ENCODE assay signal across 15 cellular contexts in genomic region chr3:129304141-129304540, GRCh38. TPM values are rescaled to one million over a fixed set of nuclear protein-coding genes. Genes with fewer than 3 reads are reported as not detected.
DNase-seq lines count a peak whose midpoint lies in the region; ATAC-seq and TF ChIP-seq lines count a peak whose summit lies in the region.
"Had no signal": no experiment of that assay in that cellular context is flagged by ENCODE, and none has a peak within 500 bp of the region (broad histone marks: within the 10 kb centered on the region; RNA-seq: fewer than 3 reads in every experiment).

No MANE protein-coding gene starts in this region.

- peaks cover 31% of the 10 kb centered on the region for H3K4me1 Mint-ChIP-seq in activated naive CD8-positive, alpha-beta T cell treated with anti-CD3 and anti-CD28 coated beads for 36 hours

- peak overlapping the region; percentile 23 for H3K27ac ChIP-seq in A673 (ENCODE audit: low read depth, low read length, poor library complexity, severe bottlenecking)
- H3K27ac ChIP-seq in mesodermal cell (ENCODE audit: low read depth, low read length, severe bottlenecking): peak overlapping the region; percentile 98
- H3K27ac ChIP-seq in lower lobe of right lung: no peak overlapping the region
- H3K27ac ChIP-seq: SJSA1 had no signal

- CTCF ChIA-PET in A673 (lab: Charles Lee): no interaction called here

- H3K36me3 Mint-ChIP-seq in activated naive CD8-positive, alpha-beta T cell treated with anti-CD3 and anti-CD28 coated beads for 36 hours: peaks cover 37% of the 10 kb centered on the region

- no peak for TF ChIP-seq CTCF in A673 (conservative IDR thresholded peaks at IDR 0.05; ENCODE audit: low read depth, low read length)
- TF ChIP-seq CTCF in lower lobe of right lung (IDR thresholded peaks at IDR 0.05): no peak

- peak overlapping the region; percentile 73 for H3K27ac Mint-ChIP-seq in activated naive CD8-positive, alpha-beta T cell treated with anti-CD3 and anti-CD28 coated beads for 36 hours

- no peaks in the 10 kb centered on the region for H3K27me3 Mint-ChIP-seq in activated naive CD8-positive, alpha-beta T cell treated with anti-CD3 and anti-CD28 coated beads for 36 hours

- ATAC-seq in lower lobe of right lung: no peak
- ATAC-seq in activated CD4-positive, CD25-positive, alpha-beta regulatory T cell treated with anti-CD3 and anti-CD28 coated beads, Interleukin-2, amount 50 U/mL, for 24 hours: no peak
- ATAC-seq: gastroesophageal sphincter had no signal

- H3K4me1 ChIP-seq in A673 (ENCODE audit: insufficient read depth, low read length, poor library complexity, severe bottlenecking) (peaks cover 13% of the 10 kb centered on the region), mesodermal cell (ENCODE audit: control insufficient read depth, insufficient read depth, low read length, poor library complexity, severe bottlenecking) (peaks cover 28% of the 10 kb centered on the region), lower lobe of right lung (peaks cover 22% of the 10 kb centered on the region)
- H3K4me1 ChIP-seq: SJSA1 had no signal

- 14 to 57% methylated on average over 1 of the region's 1 CpG for WGBS in mesodermal cell (ENCODE audit: insufficient coverage in 2 of 2), 2 experiments

- H3K27me3 ChIP-seq in A673 (replicated peaks; ENCODE audit: insufficient read depth, low read depth, low read length, poor library complexity) (no peaks in the 10 kb centered on the region), lower lobe of right lung (ENCODE audit: low read depth) (no peaks in the 10 kb centered on the region)
- H3K27me3 ChIP-seq: gastroesophageal sphincter, ovary, SJSA1 had no signal

- no peaks in the 10 kb centered on the region for H3K9me3 Mint-ChIP-seq in activated naive CD8-positive, alpha-beta T cell treated with anti-CD3 and anti-CD28 coated beads for 36 hours

- no TSS peak for BruUV-seq in A673 (replicated peaks; lab: Mats Ljungman, UMichigan)

- intact Hi-C loops in A673 (cut with micrococcal nuclease; ENCODE audit: unreplicated experiment): no loop called here
- intact Hi-C loops in lower lobe of right lung (cut with DNase I): no loop called here

- POLR2A ChIA-PET in A673 (lab: Charles Lee; ENCODE audit: low non-redundant PET): no interaction called here

- H3K36me3 ChIP-seq in A673 (ENCODE audit: insufficient read depth, low read length, poor library complexity, severe bottlenecking): peaks cover 7% of the 10 kb centered on the region
- peaks cover 44% of the 10 kb centered on the region for H3K36me3 ChIP-seq in mesodermal cell (ENCODE audit: control insufficient read depth, insufficient read depth, low read length)
- peaks cover 56% of the 10 kb centered on the region for H3K36me3 ChIP-seq in lower lobe of right lung
- H3K36me3 ChIP-seq: ovary had no signal

- no peak overlapping the region for H3K4me3 Mint-ChIP-seq in activated naive CD8-positive, alpha-beta T cell treated with anti-CD3 and anti-CD28 coated beads for 36 hours

- H3K4me3 ChIP-seq in A673 (ENCODE audit: low read depth, low read length, poor library complexity, severe bottlenecking): no peak overlapping the region
- H3K4me3 ChIP-seq in mesodermal cell (ENCODE audit: extremely low read depth, insufficient read depth, low read length, poor library complexity, severe bottlenecking): no peak overlapping the region
- no peak overlapping the region for H3K4me3 ChIP-seq in lower lobe of right lung
- H3K4me3 ChIP-seq: gastroesophageal sphincter, ovary, SJSA1 had no signal

- H3K9me3 ChIP-seq in A673 (ENCODE audit: low read depth, low read length, poor library complexity, severe bottlenecking) (no peaks in the 10 kb centered on the region), mesodermal cell (ENCODE audit: control insufficient read depth, low read length) (no peaks in the 10 kb centered on the region), lower lobe of right lung (no peaks in the 10 kb centered on the region)
- H3K9me3 ChIP-seq: gastroesophageal sphincter, ovary, SJSA1 had no signal

- DNase-seq in A673 (ENCODE audit: low spot score) (no peak), EH (ENCODE audit: low read depth) (peak; percentile 74), lower lobe of right lung (no peak), iPS-NIHi11 (ENCODE audit: low spot score) (no peak)
- DNase-seq in activated naive CD8-positive, alpha-beta T cell treated with anti-CD3 and anti-CD28 coated beads for 36 hours: no peak
- no peak for DNase-seq in central memory CD4-positive, alpha-beta T cell
- DNase-seq: activated gamma-delta T cell; left cardiac atrium; NCI-H146; ovary; stimulated activated naive CD4-positive, alpha-beta T cell had no signal

RNA-seq across cellular contexts. Expression of gene HMCES, which starts 25.5 kb away (rescaled TPM):
- total RNA-seq in A673 (2021) (46.3 and 52.2 TPM in 2 replicates), lower lobe of right lung (28.1 TPM)
- 10 to 100 TPM; 83.6 to 83.7 TPM for total RNA-seq in activated naive CD8-positive, alpha-beta T cell treated with anti-CD3 and anti-CD28 coated beads for 36 hours
- 42.3 TPM for polyA plus RNA-seq in mesodermal cell (2013, experiment 1 of 2)
- 39.6 TPM for polyA plus RNA-seq in mesodermal cell (2013, experiment 2 of 2)

RNA-seq across cellular contexts. Expression of gene COPG1, which starts 54.7 kb away (rescaled TPM):
- 157 and 158 TPM in 2 replicates for total RNA-seq in A673 (2021)
- 100 to 1,000 TPM; 128 to 132 TPM for total RNA-seq in activated naive CD8-positive, alpha-beta T cell treated with anti-CD3 and anti-CD28 coated beads for 36 hours
- polyA plus RNA-seq in mesodermal cell (2013, experiment 1 of 2): 184 TPM
- 161 TPM for polyA plus RNA-seq in mesodermal cell (2013, experiment 2 of 2)
- 150 TPM for total RNA-seq in lower lobe of right lung
